In the genomic region with DNA sequence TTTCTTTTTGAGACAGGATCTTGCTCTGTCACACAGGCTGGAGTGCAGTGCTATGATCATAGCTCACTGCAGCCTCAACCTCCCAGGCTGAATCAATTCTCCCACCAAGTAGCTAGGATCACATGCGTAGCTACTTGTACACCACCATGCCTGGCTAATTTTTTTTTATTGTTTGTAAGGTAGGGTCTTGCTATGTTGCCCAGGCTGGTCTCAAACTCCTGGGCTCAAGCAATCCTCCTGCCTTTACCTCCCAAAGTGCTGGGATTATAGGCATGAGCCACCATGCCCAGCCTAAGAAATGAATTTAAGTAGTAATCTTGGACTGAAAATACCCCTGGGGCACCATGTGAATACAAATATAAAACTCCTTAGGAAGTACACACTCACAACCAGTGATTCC, we compare ENCODE assay signal across 19 cellular contexts. TPM values are rescaled to one million over a fixed set of nuclear protein-coding genes. Genes with fewer than 3 reads are reported as not detected.
A peak's percentile ranks its signal among the peaks of the same experiment; 100 is the strongest.
DNase-seq lines count a peak whose midpoint lies in the region; ATAC-seq, FAIRE-seq and TF ChIP-seq lines count a peak whose summit lies in the region.
"Had no signal": no experiment of that assay in that cellular context is flagged by ENCODE, and none has a peak within 500 bp of the region (broad histone marks: within the 10 kb centered on the region; RNA-seq: fewer than 3 reads in every experiment).

No MANE protein-coding gene starts in this region.

- POLR2A ChIA-PET in HepG2 (lab: Yijun Ruan, JAX) (no interaction called here), PC-3 (lab: Charles Lee; ENCODE audit: unreplicated experiment) (no interaction called here)

- H3K36me3 ChIP-seq in HepG2 (replicated peaks in 1 of 2; ENCODE audit: control insufficient read depth in 1 of 2, insufficient read depth in 2 of 2, low read length in 2 of 2) (no peaks in the 10 kb centered on the region), right lobe of liver (no peaks in the 10 kb centered on the region), PC-3 (ENCODE audit: low read depth, low read length) (no peaks in the 10 kb centered on the region), gastrocnemius medialis (no peaks in the 10 kb centered on the region), tibial artery (peaks cover 0 to 22% (median 4%) of the 10 kb centered on the region in 3 donors)

- no peak overlapping the region for H3K27ac ChIP-seq in HepG2 (ENCODE audit: extremely low read length, insufficient read depth, low read length)
- H3K27ac ChIP-seq in right lobe of liver, result no peak overlapping the region
- no peak overlapping the region for H3K27ac ChIP-seq in PC-3 (ENCODE audit: low read length)
- peak overlapping the region; percentile 91 to 96 (median 94) for H3K27ac ChIP-seq in gastrocnemius medialis
- no peak overlapping the region for H3K27ac ChIP-seq in tibial artery
- H3K27ac ChIP-seq: C4-2B, GM23248 had no signal

- CTCF ChIA-PET in HepG2 (lab: Yijun Ruan, JAX; ENCODE audit: low intra/inter-chr PET ratio, low total read pairs) (no interaction called here), PC-3 (lab: Charles Lee) (no interaction called here)

- TF ChIP-seq EP300 in HepG2 (IDR thresholded peaks at IDR 0.05; ENCODE audit: low read depth in 2 of 2, low read length in 2 of 2), result no peak
- no peak for TF ChIP-seq EP300 in HepG2 (CRISPR knock-in tag; IDR thresholded peaks at IDR 0.05; ENCODE audit: borderline replicate concordance)

- TF ChIP-seq POLR2A in HepG2 (IDR thresholded peaks at IDR 0.05; ENCODE audit: insufficient read depth in 1 of 2, low read depth in 2 of 2, low read length in 2 of 2) (no peak), right lobe of liver (IDR thresholded peaks at IDR 0.05) (no peak), gastrocnemius medialis (IDR thresholded peaks at IDR 0.05) (no peak)

- TF ChIP-seq CTCF in HepG2 (CRISPR knock-in tag; IDR thresholded peaks at IDR 0.05) (no peak), right lobe of liver (IDR thresholded peaks at IDR 0.05) (no peak), PC-3 (conservative IDR thresholded peaks at IDR 0.05; ENCODE audit: low read depth, low read length) (no peak), gastrocnemius medialis (IDR thresholded peaks at IDR 0.05 in 4 of 5, conservative IDR thresholded peaks at IDR 0.05 in 1 of 5) (no peak), tibial artery (IDR thresholded peaks at IDR 0.05) (no peak)

- H2AFZ ChIP-seq in HepG2 (ENCODE audit: low read length) (no peak overlapping the region), PC-3 (ENCODE audit: low read length) (no peak overlapping the region)
- H2AFZ ChIP-seq: GM23248 had no signal

- in situ Hi-C loops in HepG2 (cut with HindIII; ENCODE audit: extremely low pct_ligation_motif_present, low pct_unique_long_range_greater_than_20kb) (no loop called here), gastrocnemius medialis (cut with MboI; ENCODE audit: low sequenced_read_pairs in 4 of 4) (no loop called here)

- peaks cover 15% of the 10 kb centered on the region for H3F3A ChIP-seq in PC-3 (ENCODE audit: low read length, unreplicated experiment)

- H3K79me2 ChIP-seq in HepG2 (ENCODE audit: insufficient read depth, low read length) (peaks cover 3% of the 10 kb centered on the region), PC-3 (ENCODE audit: low read length) (no peaks in the 10 kb centered on the region)

- intact Hi-C loops in HepG2 (cut with micrococcal nuclease; ENCODE audit: unreplicated experiment), result no loop called here
- intact Hi-C loops in right lobe of liver (cut with DNase I), result no loop called here
- intact Hi-C loops in PC-3 (cut with micrococcal nuclease), result no loop called here
- intact Hi-C loops in gastrocnemius medialis (cut with DNase I; ENCODE audit: low total_unique reads), result no loop called here
- intact Hi-C loops in tibial artery (cut with DNase I; ENCODE audit: low total_unique reads), result no loop called here

- no peak for ATAC-seq in HepG2
- no peak for ATAC-seq in right lobe of liver
- ATAC-seq in PC-3, result no peak
- no peak for ATAC-seq in gastrocnemius medialis
- ATAC-seq: CD8-positive, alpha-beta T cell; GM12878 had no signal

- no peak overlapping the region for H3K4me2 ChIP-seq in HepG2 (ENCODE audit: low read depth, low read length)
- H3K4me2 ChIP-seq in PC-3 (ENCODE audit: low read length), result no peak overlapping the region

- BruUV-seq in HepG2 (replicated peaks; lab: Mats Ljungman, UMichigan) (no TSS peak), PC-3 (replicated peaks; lab: Mats Ljungman, UMichigan) (no TSS peak)

- no peaks in the 10 kb centered on the region for H3K9me3 ChIP-seq in HepG2 (ENCODE audit: low read length)
- no peaks in the 10 kb centered on the region for H3K9me3 ChIP-seq in right lobe of liver
- H3K9me3 ChIP-seq in PC-3 (ENCODE audit: low read length), result no peaks in the 10 kb centered on the region
- no peaks in the 10 kb centered on the region for H3K9me3 ChIP-seq in gastrocnemius medialis
- no peaks in the 10 kb centered on the region for H3K9me3 ChIP-seq in tibial artery
- H3K9me3 ChIP-seq: Caco-2 had no signal

- H3K4me3 ChIP-seq in HepG2 (replicated peaks in 1 of 3; ENCODE audit: insufficient read depth in 1 of 3, low read depth in 2 of 3, low read length in 3 of 3), result no peak overlapping the region
- H3K4me3 ChIP-seq in right lobe of liver, result no peak overlapping the region
- no peak overlapping the region for H3K4me3 ChIP-seq in PC-3 (ENCODE audit: low read length)
- H3K4me3 ChIP-seq in gastrocnemius medialis, result no peak overlapping the region
- no peak overlapping the region for H3K4me3 ChIP-seq in tibial artery
- H3K4me3 ChIP-seq: GM12878, GM23248 had no signal

- no peak for TF ChIP-seq RAD21 in HepG2 (CRISPR knock-in tag; IDR thresholded peaks at IDR 0.05)

- FAIRE-seq in HepG2 (lab: Jason Lieb, UNC), result no peak
- FAIRE-seq: G401.6, GM12878, GM19239, H1 had no signal

- DNase-seq in HepG2 (ENCODE audit: low spot score) (no peak), right lobe of liver (no peak), PC-3 (peak; percentile 4), gastrocnemius medialis (no peak), tibial artery (no peak), SIG-M5 (lab: John Stamatoyannopoulos, UW) (no peak)
- DNase-seq: Caco-2; CD4-positive, CD25-positive, alpha-beta regulatory T cell; CD8-positive, alpha-beta T cell; DMS153; DND-41; GM23248; H7; HCEC 1CT had no signal

- H4K20me1 ChIP-seq in HepG2 (ENCODE audit: insufficient read depth, low read length) (no peaks in the 10 kb centered on the region), PC-3 (ENCODE audit: low read length) (no peaks in the 10 kb centered on the region)

- H3K9me2 ChIP-seq in PC-3 (replicated peaks; ENCODE audit: low read length), result no peaks in the 10 kb centered on the region

- no peak overlapping the region for H3K9ac ChIP-seq in HepG2 (ENCODE audit: insufficient read depth, low read depth, low read length)
- no peak overlapping the region for H3K9ac ChIP-seq in PC-3 (ENCODE audit: low read length)
- H3K9ac ChIP-seq: GM23248 had no signal

- WGBS in HepG2 (ENCODE audit: low lambda C conversion rate), result 96% methylated on average over 1 of the region's 1 CpG
- WGBS in right lobe of liver (ENCODE audit: insufficient coverage, low coverage, low lambda C conversion rate, missing lambda C conversion rate), result 100% methylated on average over 1 of the region's 1 CpG

- H3K27me3 ChIP-seq in HepG2 (ENCODE audit: control insufficient read depth in 1 of 2, insufficient read depth in 2 of 2, low read length in 2 of 2) (no peaks in the 10 kb centered on the region), right lobe of liver (no peaks in the 10 kb centered on the region), PC-3 (ENCODE audit: low read length) (no peaks in the 10 kb centered on the region), gastrocnemius medialis (no peaks in the 10 kb centered on the region), tibial artery (no peaks in the 10 kb centered on the region)

- H3K4me1 ChIP-seq in HepG2 (ENCODE audit: insufficient read depth, low read length) (peaks cover 51% of the 10 kb centered on the region), right lobe of liver (peaks cover 0 to 40% (median 16%) of the 10 kb centered on the region in 4 donors), PC-3 (ENCODE audit: insufficient read depth, low read length) (peaks cover 60% of the 10 kb centered on the region), gastrocnemius medialis (peaks cover 39 to 57% of the 10 kb centered on the region in 2 donors), tibial artery (peaks cover 0 to 22% (median 0%) of the 10 kb centered on the region in 4 donors)

RNA-seq across cellular contexts. Expression of a gene that starts 5.8 kb away (rescaled TPM):
- total RNA-seq in HepG2 (2016; rRNA removed; fragmentation: Illumina TruSeq; extraction: Trizol) (2.5 and 4.2 TPM in 2 replicates), right lobe of liver (1 to 10 TPM; 1.8 to 4.2 (median 2.1) TPM), PC-3 (2014; rRNA removed) (1.1 and 1.8 TPM in 2 replicates), gastrocnemius medialis (1 to 10 TPM; 1.7 to 5.3 (median 2.0) TPM)
- 0.62 and 0.71 TPM in 2 replicates for total RNA-seq in HepG2 (2016; cell fraction: cytosol; rRNA removed; fragmentation: Illumina TruSeq; extraction: Trizol; ENCODE audit: low read depth)
- 2.6 and 3.4 TPM in 2 replicates for total RNA-seq in HepG2 (2016; cell fraction: insoluble cytoplasmic fraction; rRNA removed; fragmentation: Illumina TruSeq; extraction: Trizol)
- total RNA-seq in HepG2 (2016; cell fraction: membrane; rRNA removed; fragmentation: Illumina TruSeq; extraction: Trizol), result 1.4 and 1.7 TPM in 2 replicates
- total RNA-seq in HepG2 (2016; cell fraction: nucleus; rRNA removed; fragmentation: Illumina TruSeq; extraction: Trizol), result 4.1 and 5.2 TPM in 2 replicates
- 5.0 and 6.5 TPM in 2 replicates for polyA plus RNA-seq in HepG2 (2011; rRNA removed)
- polyA plus RNA-seq in HepG2 (2011; cell fraction: cytosol; rRNA removed), result 2.8 and 3.1 TPM in 2 replicates
- polyA plus RNA-seq in HepG2 (2011; cell fraction: nucleus; rRNA removed), result 8.1 and 8.8 TPM in 2 replicates
- polyA plus RNA-seq in HepG2 (2012), result 3.6 and 5.2 TPM in 2 replicates
- polyA plus RNA-seq in HepG2 (2016; cell fraction: cytosol; fragmentation: Illumina TruSeq; extraction: Trizol; ENCODE audit: low read depth), result 0.85 and 1.0 TPM in 2 replicates
- polyA plus RNA-seq in HepG2 (2016; cell fraction: insoluble cytoplasmic fraction; fragmentation: Illumina TruSeq; extraction: Trizol; ENCODE audit: low read depth), result 3.0 and 4.1 TPM in 2 replicates
- 1.5 and 1.7 TPM in 2 replicates for polyA plus RNA-seq in HepG2 (2016; cell fraction: membrane; fragmentation: Illumina TruSeq; extraction: Trizol; ENCODE audit: low read depth)
- polyA plus RNA-seq in HepG2 (2016; cell fraction: nucleus; fragmentation: Illumina TruSeq; extraction: Trizol; ENCODE audit: insufficient read depth, low read depth), result 8.3 and 9.2 TPM in 2 replicates
- 1.9 and 2.1 TPM in 2 replicates for polyA minus RNA-seq in HepG2 (2011; rRNA and poly(A)+ RNA removed; ENCODE audit: low replicate concordance)
- 1.4 and 1.5 TPM in 2 replicates for polyA minus RNA-seq in HepG2 (2011; cell fraction: cytosol; rRNA and poly(A)+ RNA removed)
- polyA minus RNA-seq in HepG2 (2011; cell fraction: nucleus; rRNA and poly(A)+ RNA removed), result 4.6 and 4.8 TPM in 2 replicates

RNA-seq across cellular contexts. Expression of a gene that starts 19.4 kb away (rescaled TPM):
- 39.0 and 63.1 TPM in 2 replicates for total RNA-seq in HepG2 (2016; rRNA removed; fragmentation: Illumina TruSeq; extraction: Trizol)
- 11.3 TPM in 2 replicates for total RNA-seq in HepG2 (2016; cell fraction: cytosol; rRNA removed; fragmentation: Illumina TruSeq; extraction: Trizol; ENCODE audit: low read depth)
- 39.0 and 64.4 TPM in 2 replicates for total RNA-seq in HepG2 (2016; cell fraction: insoluble cytoplasmic fraction; rRNA removed; fragmentation: Illumina TruSeq; extraction: Trizol)
- 21.6 and 25.4 TPM in 2 replicates for total RNA-seq in HepG2 (2016; cell fraction: membrane; rRNA removed; fragmentation: Illumina TruSeq; extraction: Trizol)
- 64.0 and 71.0 TPM in 2 replicates for total RNA-seq in HepG2 (2016; cell fraction: nucleus; rRNA removed; fragmentation: Illumina TruSeq; extraction: Trizol)
- 137 and 196 TPM in 2 replicates for polyA plus RNA-seq in HepG2 (2011; rRNA removed)
- 76.6 and 126 TPM in 2 replicates for polyA plus RNA-seq in HepG2 (2011; cell fraction: cytosol; rRNA removed)
- 43.9 and 52.6 TPM in 2 replicates for polyA plus RNA-seq in HepG2 (2011; cell fraction: nucleus; rRNA removed)
- 219 and 241 TPM in 2 replicates for polyA plus RNA-seq in HepG2 (2012)
- 5.6 and 5.7 TPM in 2 replicates for polyA plus RNA-seq in HepG2 (2016; cell fraction: cytosol; fragmentation: Illumina TruSeq; extraction: Trizol; ENCODE audit: low read depth)
- 28.0 TPM in 2 replicates for polyA plus RNA-seq in HepG2 (2016; cell fraction: insoluble cytoplasmic fraction; fragmentation: Illumina TruSeq; extraction: Trizol; ENCODE audit: low read depth)
- polyA plus RNA-seq in HepG2 (2016; cell fraction: membrane; fragmentation: Illumina TruSeq; extraction: Trizol; ENCODE audit: low read depth), result 11.2 and 11.8 TPM in 2 replicates
- 59.1 and 61.8 TPM in 2 replicates for polyA plus RNA-seq in HepG2 (2016; cell fraction: nucleus; fragmentation: Illumina TruSeq; extraction: Trizol; ENCODE audit: insufficient read depth, low read depth)
- 7.7 and 38.5 TPM in 2 replicates for polyA minus RNA-seq in HepG2 (2011; rRNA and poly(A)+ RNA removed; ENCODE audit: low replicate concordance)
- 92.9 and 99.9 TPM in 2 replicates for polyA minus RNA-seq in HepG2 (2011; cell fraction: cytosol; rRNA and poly(A)+ RNA removed)
- 169 and 183 TPM in 2 replicates for polyA minus RNA-seq in HepG2 (2011; cell fraction: nucleus; rRNA and poly(A)+ RNA removed)
- 10 to 100 TPM in 5 of 6 experiments, 1 to 10 TPM in 1; 6.2 to 67.8 (median 26.2) TPM for total RNA-seq in right lobe of liver
- 164 and 181 TPM in 2 replicates for total RNA-seq in PC-3 (2014; rRNA removed)
- 100 to 1,000 TPM in 3 of 4 donors, 10 to 100 TPM in 1; 65.3 to 348 (median 217) TPM for total RNA-seq in gastrocnemius medialis

RNA-seq across cellular contexts. Expression of a gene that starts 51.8 kb away (rescaled TPM):
- total RNA-seq in HepG2 (2016; rRNA removed; fragmentation: Illumina TruSeq; extraction: Trizol) (27.6 and 41.8 TPM in 2 replicates), right lobe of liver (10 to 100 TPM in 5 of 6 experiments, 1 to 10 TPM in 1; 8.8 to 21.2 (median 11.7) TPM), PC-3 (2014; rRNA removed) (103 and 108 TPM in 2 replicates), gastrocnemius medialis (10 to 100 TPM; 11.0 to 22.8 (median 18.6) TPM)
- 3.5 and 4.7 TPM in 2 replicates for total RNA-seq in HepG2 (2016; cell fraction: cytosol; rRNA removed; fragmentation: Illumina TruSeq; extraction: Trizol; ENCODE audit: low read depth)
- total RNA-seq in HepG2 (2016; cell fraction: insoluble cytoplasmic fraction; rRNA removed; fragmentation: Illumina TruSeq; extraction: Trizol), result 26.8 and 41.9 TPM in 2 replicates
- total RNA-seq in HepG2 (2016; cell fraction: membrane; rRNA removed; fragmentation: Illumina TruSeq; extraction: Trizol), result 6.3 and 7.0 TPM in 2 replicates
- total RNA-seq in HepG2 (2016; cell fraction: nucleus; rRNA removed; fragmentation: Illumina TruSeq; extraction: Trizol), result 25.6 and 27.8 TPM in 2 replicates
- polyA plus RNA-seq in HepG2 (2011; rRNA removed), result 17.4 and 21.5 TPM in 2 replicates
- 12.4 and 14.5 TPM in 2 replicates for polyA plus RNA-seq in HepG2 (2011; cell fraction: cytosol; rRNA removed)
- polyA plus RNA-seq in HepG2 (2011; cell fraction: nucleus; rRNA removed), result 12.0 and 12.2 TPM in 2 replicates
- polyA plus RNA-seq in HepG2 (2012), result 13.6 and 15.8 TPM in 2 replicates
- polyA plus RNA-seq in HepG2 (2016; cell fraction: cytosol; fragmentation: Illumina TruSeq; extraction: Trizol; ENCODE audit: low read depth), result 2.1 and 2.2 TPM in 2 replicates
- 39.7 and 42.6 TPM in 2 replicates for polyA plus RNA-seq in HepG2 (2016; cell fraction: insoluble cytoplasmic fraction; fragmentation: Illumina TruSeq; extraction: Trizol; ENCODE audit: low read depth)
- polyA plus RNA-seq in HepG2 (2016; cell fraction: membrane; fragmentation: Illumina TruSeq; extraction: Trizol; ENCODE audit: low read depth), result 3.0 and 3.6 TPM in 2 replicates
- 23.4 and 24.6 TPM in 2 replicates for polyA plus RNA-seq in HepG2 (2016; cell fraction: nucleus; fragmentation: Illumina TruSeq; extraction: Trizol; ENCODE audit: insufficient read depth, low read depth)
- polyA minus RNA-seq in HepG2 (2011; rRNA and poly(A)+ RNA removed; ENCODE audit: low replicate concordance), result 23.9 and 37.6 TPM in 2 replicates
- polyA minus RNA-seq in HepG2 (2011; cell fraction: cytosol; rRNA and poly(A)+ RNA removed), result 14.0 and 18.4 TPM in 2 replicates
- 41.2 and 47.6 TPM in 2 replicates for polyA minus RNA-seq in HepG2 (2011; cell fraction: nucleus; rRNA and poly(A)+ RNA removed)

RNA-seq across cellular contexts. Expression of a gene that starts 51.9 kb away (rescaled TPM):
- total RNA-seq in HepG2 (2016; rRNA removed; fragmentation: Illumina TruSeq; extraction: Trizol) (9.1 and 9.3 TPM in 2 replicates), right lobe of liver (10 to 100 TPM in 4 of 6 experiments, 1 to 10 TPM in 2; 9.2 to 19.9 (median 13.8) TPM), PC-3 (2014; rRNA removed) (34.3 and 39.1 TPM in 2 replicates), gastrocnemius medialis (1 to 10 TPM; 2.2 to 6.9 (median 5.6) TPM)
- total RNA-seq in HepG2 (2016; cell fraction: cytosol; rRNA removed; fragmentation: Illumina TruSeq; extraction: Trizol; ENCODE audit: low read depth), result 8.8 and 9.0 TPM in 2 replicates
- 7.4 and 8.3 TPM in 2 replicates for total RNA-seq in HepG2 (2016; cell fraction: insoluble cytoplasmic fraction; rRNA removed; fragmentation: Illumina TruSeq; extraction: Trizol)
- 14.6 and 16.2 TPM in 2 replicates for total RNA-seq in HepG2 (2016; cell fraction: membrane; rRNA removed; fragmentation: Illumina TruSeq; extraction: Trizol)
- 5.7 and 8.2 TPM in 2 replicates for total RNA-seq in HepG2 (2016; cell fraction: nucleus; rRNA removed; fragmentation: Illumina TruSeq; extraction: Trizol)
- 14.7 and 16.8 TPM in 2 replicates for polyA plus RNA-seq in HepG2 (2011; rRNA removed)
- polyA plus RNA-seq in HepG2 (2011; cell fraction: cytosol; rRNA removed), result 11.4 and 15.6 TPM in 2 replicates
- 16.3 and 16.9 TPM in 2 replicates for polyA plus RNA-seq in HepG2 (2011; cell fraction: nucleus; rRNA removed)
- 8.6 and 10.6 TPM in 2 replicates for polyA plus RNA-seq in HepG2 (2012)
- 9.0 and 10.7 TPM in 2 replicates for polyA plus RNA-seq in HepG2 (2016; cell fraction: cytosol; fragmentation: Illumina TruSeq; extraction: Trizol; ENCODE audit: low read depth)
- polyA plus RNA-seq in HepG2 (2016; cell fraction: insoluble cytoplasmic fraction; fragmentation: Illumina TruSeq; extraction: Trizol; ENCODE audit: low read depth), result 8.7 and 8.9 TPM in 2 replicates
- 14.0 and 17.5 TPM in 2 replicates for polyA plus RNA-seq in HepG2 (2016; cell fraction: membrane; fragmentation: Illumina TruSeq; extraction: Trizol; ENCODE audit: low read depth)
- polyA plus RNA-seq in HepG2 (2016; cell fraction: nucleus; fragmentation: Illumina TruSeq; extraction: Trizol; ENCODE audit: insufficient read depth, low read depth), result 12.3 and 15.2 TPM in 2 replicates
- polyA minus RNA-seq in HepG2 (2011; rRNA and poly(A)+ RNA removed; ENCODE audit: low replicate concordance), result 10.6 and 13.2 TPM in 2 replicates
- polyA minus RNA-seq in HepG2 (2011; cell fraction: cytosol; rRNA and poly(A)+ RNA removed), result 6.1 and 10.5 TPM in 2 replicates
- polyA minus RNA-seq in HepG2 (2011; cell fraction: nucleus; rRNA and poly(A)+ RNA removed), result 9.9 and 15.8 TPM in 2 replicates

Comparison
In these comparisons a context has a peak if more than half of its experiments do, and no peak if none do; other contexts are left out.
1. H3K27ac ChIP-seq: peak in gastrocnemius medialis (4 of 4); none in HepG2 (single experiment), right lobe of liver (0 of 3), PC-3 (single experiment) and tibial artery (0 of 2).